In genomic region chr14:101460521-101460920, GRCh38 we compare ENCODE assay signal across 22 cellular contexts.
"Had no signal": no experiment of that assay in that cellular context is flagged by ENCODE, and none has a peak within 500 bp of the region (broad histone marks: within the 10 kb centered on the region; RNA-seq: fewer than 3 reads in every experiment).

No MANE protein-coding gene starts in this region.

- ATAC-seq: activated CD4-positive, alpha-beta T cell treated with anti-CD3 and anti-CD28 coated beads for 36 hours; activated naive CD8-positive, alpha-beta T cell treated with anti-CD3 and anti-CD28 coated beads, Interleukin-2, amount 50 U/mL, for 24 hours; esophagus mucosa; foreskin keratinocyte; heart right ventricle; left colon; natural killer cell treated with Interleukin-12 subunit alpha and Interleukin-12 subunit beta and Interleukin-15 and Interleukin-18, amount 100 ng/mL, for 72 hours; stimulated activated naive B cell treated with anti-CD40 and anti-IgM and Interleukin-4, amounts not matched to agents 10 μg/mL and 1 μg/mL and 100 μg/mL, for 72 hours had no signal

- H3K27ac ChIP-seq: foreskin keratinocyte, heart right ventricle, suprapubic skin, tibial artery had no signal

- H3K4me3 Mint-ChIP-seq: activated CD4-positive, alpha-beta T cell treated with anti-CD3 and anti-CD28 coated beads for 36 hours; activated naive CD4-positive, alpha-beta T cell treated with anti-CD3 and anti-CD28 coated beads, Interleukin-2, amount 50 U/mL, for 24 hours; activated naive CD8-positive, alpha-beta T cell treated with anti-CD3 and anti-CD28 coated beads, Interleukin-2, amount 50 U/mL, for 24 hours; natural killer cell treated with Interleukin-12 subunit alpha and Interleukin-12 subunit beta and Interleukin-15 and Interleukin-18, amount 100 ng/mL, for 72 hours; stimulated activated naive B cell treated with anti-CD40 and anti-IgM and Interleukin-4, amounts not matched to agents 10 μg/mL and 1 μg/mL and 100 μg/mL, for 72 hours; T-helper 2 cell treated with Interferon-gamma antibody and Interleukin-4, amounts not matched to agents 5 μg/mL and 100 μg/mL, for 36 hours had no signal

- H3K9me3 Mint-ChIP-seq: activated naive CD4-positive, alpha-beta T cell treated with anti-CD3 and anti-CD28 coated beads, Interleukin-2, amount 50 U/mL, for 24 hours; activated naive CD8-positive, alpha-beta T cell treated with anti-CD3 and anti-CD28 coated beads, Interleukin-2, amount 50 U/mL, for 24 hours; natural killer cell treated with Interleukin-12 subunit alpha and Interleukin-12 subunit beta and Interleukin-15 and Interleukin-18, amount 100 ng/mL, for 72 hours; stimulated activated naive B cell treated with anti-CD40 and anti-IgM and Interleukin-4, amounts not matched to agents 10 μg/mL and 1 μg/mL and 100 μg/mL, for 72 hours; T-helper 2 cell treated with Interferon-gamma antibody and Interleukin-4, amounts not matched to agents 5 μg/mL and 100 μg/mL, for 36 hours had no signal

- H3K4me1 ChIP-seq: foreskin keratinocyte had no signal

- H3K27ac Mint-ChIP-seq: activated CD4-positive, alpha-beta T cell treated with anti-CD3 and anti-CD28 coated beads for 36 hours; activated naive CD4-positive, alpha-beta T cell treated with anti-CD3 and anti-CD28 coated beads, Interleukin-2, amount 50 U/mL, for 24 hours; activated naive CD8-positive, alpha-beta T cell treated with anti-CD3 and anti-CD28 coated beads, Interleukin-2, amount 50 U/mL, for 24 hours; natural killer cell treated with Interleukin-12 subunit alpha and Interleukin-12 subunit beta and Interleukin-15 and Interleukin-18, amount 100 ng/mL, for 72 hours; stimulated activated naive B cell treated with anti-CD40 and anti-IgM and Interleukin-4, amounts not matched to agents 10 μg/mL and 1 μg/mL and 100 μg/mL, for 72 hours; T-helper 2 cell treated with Interferon-gamma antibody and Interleukin-4, amounts not matched to agents 5 μg/mL and 100 μg/mL, for 36 hours had no signal

- H3K36me3 Mint-ChIP-seq: activated naive CD4-positive, alpha-beta T cell treated with anti-CD3 and anti-CD28 coated beads, Interleukin-2, amount 50 U/mL, for 24 hours; natural killer cell treated with Interleukin-12 subunit alpha and Interleukin-12 subunit beta and Interleukin-15 and Interleukin-18, amount 100 ng/mL, for 72 hours had no signal

- H3K9me3 ChIP-seq: heart right ventricle, suprapubic skin, tibial artery had no signal

- H3K36me3 ChIP-seq: heart right ventricle, suprapubic skin, tibial artery had no signal

- H3K4me3 ChIP-seq: heart right ventricle, smooth muscle cell, suprapubic skin, tibial artery had no signal

- DNase-seq: activated CD4-positive, alpha-beta T cell treated with anti-CD3 and anti-CD28 coated beads for 36 hours; activated CD4-positive, alpha-beta T cell treated with anti-CD3 and anti-CD28 coated beads, Interleukin-2, amount 50 U/mL, for 4 hours; activated CD4-positive, CD25-positive, alpha-beta regulatory T cell; activated gamma-delta T cell; activated naive CD8-positive, alpha-beta T cell treated with anti-CD3 and anti-CD28 coated beads, Interleukin-2, amount 50 U/mL, for 24 hours; amygdala; caudate nucleus; cortex of kidney; foreskin keratinocyte; heart right ventricle; left colon; stimulated activated CD4-positive, alpha-beta T cell treated with anti-CD3 and anti-CD28 coated beads, Interleukin-15, amount 100 ng/mL, for 24 hours; stimulated activated CD4-positive, alpha-beta T cell treated with anti-CD3 and anti-CD28 coated beads, Interleukin-2, amount 100 ng/mL, for 24 hours; stimulated activated naive B cell treated with anti-CD40 and anti-IgM and Interleukin-4, amounts not matched to agents 10 μg/mL and 1 μg/mL and 100 μg/mL, for 72 hours; T-helper 1 cell had no signal
